ENCODE assay signal across 8 cellular contexts in the genomic region with DNA sequence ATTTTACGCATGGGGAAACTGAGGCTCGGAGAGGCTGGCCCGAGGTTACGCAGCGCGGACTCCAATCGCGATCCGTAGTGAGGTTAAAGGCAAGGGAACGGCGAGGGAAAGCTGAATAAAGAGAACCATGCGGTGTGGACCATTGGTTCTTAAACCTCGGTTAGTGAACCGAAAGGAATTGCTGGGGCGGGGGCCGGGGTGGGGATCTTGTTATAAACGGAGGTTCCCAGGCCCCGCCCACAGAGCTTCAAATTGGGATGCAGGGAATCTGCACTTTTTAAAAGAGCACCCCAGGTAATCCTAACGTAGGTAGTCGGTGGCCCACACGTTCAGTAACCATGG. TPM values are rescaled to one million over a fixed set of nuclear protein-coding genes. Genes with fewer than 3 reads are reported as not detected.
A peak's percentile ranks its signal among the peaks of the same experiment; 100 is the strongest.
DNase-seq lines count a peak whose midpoint lies in the region; ATAC-seq and TF ChIP-seq lines count a peak whose summit lies in the region.

No MANE protein-coding gene starts in this region.

- peak; percentile 9 for DNase-seq in activated naive CD4-positive, alpha-beta T cell treated with anti-CD3 and anti-CD28 coated beads for 36 hours
- no peak for DNase-seq in activated naive CD4-positive, alpha-beta T cell (lab: John Stamatoyannopoulos, UW)
- DNase-seq in RWPE2 (ENCODE audit: low spot score) (no peak), fibroblast of pulmonary artery (ENCODE audit: low read depth) (peak; percentile 17), sciatic nerve (ENCODE audit: low spot score) (peak; percentile 62), DMS114 treated with DMSO at 0.1 percent for 48 hours (lab: John Stamatoyannopoulos, UW; ENCODE audit: unreplicated experiment) (no peak), islet precursor cell (no peak)

- ATAC-seq in RWPE2 (ENCODE audit: low read depth): peak; percentile 2; the same call in 1 of the 3 replicates
- ATAC-seq in sciatic nerve: no peak
- no peak for ATAC-seq in HG03457 (IDR thresholded peaks at IDR 0.05; ENCODE audit: unreplicated experiment)

- TF ChIP-seq CTCF in RWPE2 (IDR thresholded peaks at IDR 0.05; ENCODE audit: poor library complexity, severe bottlenecking) (no peak), fibroblast of pulmonary artery (IDR thresholded peaks at IDR 0.05; ENCODE audit: low read length, missing control alignments) (no peak)

- H3K9me3 Mint-ChIP-seq in activated naive CD4-positive, alpha-beta T cell treated with anti-CD3 and anti-CD28 coated beads for 36 hours: no peaks in the 10 kb centered on the region

- H3K27ac ChIP-seq in RWPE2 (ENCODE audit: poor library complexity, severe bottlenecking): peak overlapping the region; percentile 71

- no peaks in the 10 kb centered on the region for H3K9me3 ChIP-seq in RWPE2 (ENCODE audit: severe bottlenecking)

- no peaks in the 10 kb centered on the region for H3K27me3 Mint-ChIP-seq in activated naive CD4-positive, alpha-beta T cell treated with anti-CD3 and anti-CD28 coated beads for 36 hours (ENCODE audit: low read depth)

- H3K4me3 ChIP-seq in RWPE2 (ENCODE audit: severe bottlenecking) (peak overlapping the region; percentile 90), fibroblast of pulmonary artery (replicated peaks; ENCODE audit: low read depth, low read length) (peak overlapping the region; percentile 94)

- peaks cover 12% of the 10 kb centered on the region for H3K36me3 ChIP-seq in RWPE2 (ENCODE audit: low read depth)

- no peak overlapping the region for H3K27ac Mint-ChIP-seq in activated naive CD4-positive, alpha-beta T cell treated with anti-CD3 and anti-CD28 coated beads for 36 hours

- peak overlapping the region; percentile 91 for H3K4me3 Mint-ChIP-seq in activated naive CD4-positive, alpha-beta T cell treated with anti-CD3 and anti-CD28 coated beads for 36 hours

- peaks cover 3% of the 10 kb centered on the region for H3K4me1 ChIP-seq in RWPE2 (ENCODE audit: insufficient read depth, poor library complexity, severe bottlenecking)

- peaks cover 15% of the 10 kb centered on the region for H3K36me3 Mint-ChIP-seq in activated naive CD4-positive, alpha-beta T cell treated with anti-CD3 and anti-CD28 coated beads for 36 hours (ENCODE audit: low read depth)

- CTCF ChIA-PET in activated naive CD4-positive, alpha-beta T cell treated with anti-CD3 and anti-CD28 coated beads for 36 hours (lab: Charles Lee): interaction anchor here (0.6 kb wide), 1 partner anchor 131 kb away, joined by 3 read pairs; no protein-coding TSS in a partner anchor

- intact Hi-C loops in activated naive CD4-positive, alpha-beta T cell treated with anti-CD3 and anti-CD28 coated beads for 36 hours (cut with micrococcal nuclease): loop anchor here (1.0 to 2.0 kb wide), 4 partner anchors 163 to 651 kb away; partner anchors contain the start of genes COQ7, GDE1 and VPS35L
- intact Hi-C loops in sciatic nerve (cut with DNase I): loop anchor here (10.0 kb wide), 1 partner anchor 166 kb away; the partner anchor contains the start of gene GPRC5B

- no peaks in the 10 kb centered on the region for H3K27me3 ChIP-seq in RWPE2 (ENCODE audit: insufficient read depth, poor library complexity, severe bottlenecking)

- H3K4me1 Mint-ChIP-seq in activated naive CD4-positive, alpha-beta T cell treated with anti-CD3 and anti-CD28 coated beads for 36 hours (ENCODE audit: low read depth): peaks cover 44% of the 10 kb centered on the region

RNA-seq across cellular contexts. Expression of gene IQCK, which starts 0.5 kb away (rescaled TPM):
- 1 to 10 TPM; 2.8 to 3.9 TPM for total RNA-seq in activated naive CD4-positive, alpha-beta T cell treated with anti-CD3 and anti-CD28 coated beads for 36 hours
- 24.5 TPM for total RNA-seq in sciatic nerve

RNA-seq across cellular contexts. Expression of gene KNOP1, which starts 0.6 kb away (rescaled TPM):
- 10 to 100 TPM; 24.4 to 26.1 TPM for total RNA-seq in activated naive CD4-positive, alpha-beta T cell treated with anti-CD3 and anti-CD28 coated beads for 36 hours
- total RNA-seq in sciatic nerve: 19.2 TPM

Comparison
In these comparisons a context has a peak if more than half of its experiments do, and no peak if none do; other contexts are left out.
1. DNase-seq: peak in activated naive CD4-positive, alpha-beta T cell treated with anti-CD3 and anti-CD28 coated beads for 36 hours (single experiment), fibroblast of pulmonary artery (single experiment) and sciatic nerve (single experiment); none in activated naive CD4-positive, alpha-beta T cell (0 of 4), RWPE2 (single experiment), DMS114 treated with DMSO at 0.1 percent for 48 hours (single experiment) and islet precursor cell (single experiment).